In genomic region chr1:52658795-52659194, GRCh38 we compare ENCODE assay signal across 12 cellular contexts. TPM values are rescaled to one million over a fixed set of nuclear protein-coding genes. Genes with fewer than 3 reads are reported as not detected.
DNase-seq lines count a peak whose midpoint lies in the region; ATAC-seq and TF ChIP-seq lines count a peak whose summit lies in the region.
"Had no signal": no experiment of that assay in that cellular context is flagged by ENCODE, and none has a peak within 500 bp of the region (broad histone marks: within the 10 kb centered on the region; RNA-seq: fewer than 3 reads in every experiment).

No MANE protein-coding gene starts in this region.

- H3K4me2 ChIP-seq in H9 (ENCODE audit: insufficient read depth, insufficient read length, low read length) = no peak overlapping the region

- H2BK120ac ChIP-seq in H9 (ENCODE audit: low read depth, low read length, poor library complexity, severe bottlenecking) = no peak overlapping the region

- H3K27ac Mint-ChIP-seq in H9 = no peak overlapping the region
- H3K27ac Mint-ChIP-seq in activated T-cell treated with anti-CD3 and anti-CD28 coated beads, Interleukin-2, amount 50 U/mL, for 72 hours = peak overlapping the region; percentile 99
- H3K27ac Mint-ChIP-seq in naive thymus-derived CD8-positive, alpha-beta T cell = peak overlapping the region in 9 of 10 donors; percentile 17 to 86 (median 70)

- no peak overlapping the region for H3K23ac ChIP-seq in H9 (ENCODE audit: insufficient read length, low read depth, low read length)

- TF ChIP-seq CTCF in H9 (conservative IDR thresholded peaks at IDR 0.05) = no peak

- H4K5ac ChIP-seq in H9 (ENCODE audit: insufficient read length, low read depth, low read length) = no peak overlapping the region

- peaks cover 3% of the 10 kb centered on the region; the same call in 1 of the 2 replicates for H3K4me1 ChIP-seq in H9 (ENCODE audit: insufficient read depth, low read length)

- no peaks in the 10 kb centered on the region for H4K20me1 ChIP-seq in H9 (ENCODE audit: control insufficient read depth, insufficient read depth, insufficient read length)

- no peaks in the 10 kb centered on the region; the same call in 1 of the 2 replicates for H3K27me3 ChIP-seq in H9 (ENCODE audit: insufficient read depth, low read length)

- no peak overlapping the region for H3K14ac ChIP-seq in H9 (ENCODE audit: insufficient read depth, low read length)

- no peak overlapping the region for H2AK5ac ChIP-seq in H9 (ENCODE audit: insufficient read length, low read length)

- H2BK15ac ChIP-seq in H9 (ENCODE audit: low read depth, low read length) = no peak overlapping the region

- H3K9me3 Mint-ChIP-seq in H9 = no peaks in the 10 kb centered on the region
- peaks cover 0 to 1% of the 10 kb centered on the region in 2 donors for H3K9me3 Mint-ChIP-seq in activated T-cell treated with anti-CD3 and anti-CD28 coated beads, Interleukin-2, amount 50 U/mL, for 72 hours
- H3K9me3 Mint-ChIP-seq in naive thymus-derived CD8-positive, alpha-beta T cell = no peaks in the 10 kb centered on the region

- WGBS in H9 (ENCODE audit: extremely low coverage, insufficient read length, low lambda C conversion rate) = no CpG with 5 or more reads among the region's 1 CpG

- peaks cover 30 to 46% of the 10 kb centered on the region in 2 experiments for H3K4me1 Mint-ChIP-seq in H9
- H3K4me1 Mint-ChIP-seq in activated T-cell treated with anti-CD3 and anti-CD28 coated beads, Interleukin-2, amount 50 U/mL, for 72 hours (ENCODE audit: low read depth) = peaks cover 51% of the 10 kb centered on the region
- peaks cover 9 to 35% (median 18%) of the 10 kb centered on the region in 4 donors for H3K4me1 Mint-ChIP-seq in naive thymus-derived CD8-positive, alpha-beta T cell

- no peak overlapping the region for H3T11ph ChIP-seq in H9 (ENCODE audit: low read length)

- no peak overlapping the region for H2AFZ ChIP-seq in H9 (ENCODE audit: low read length)

- DNase-seq in activated CD4-positive, alpha-beta T cell treated with anti-CD3 and anti-CD28 coated beads for 48 hours = peak; percentile 58
- DNase-seq in activated CD4-positive, alpha-beta T cell treated with anti-CD3 and anti-CD28 coated beads, Interleukin-2, amount 50 U/mL, for 1 hour = no peak
- DNase-seq in H9 = no peak
- peak; percentile 62 to 76 for DNase-seq in activated T-cell treated with anti-CD3 and anti-CD28 coated beads, Interleukin-2, amount 50 U/mL, for 72 hours
- no peak for DNase-seq in naive thymus-derived CD8-positive, alpha-beta T cell
- no peak for DNase-seq in NCI-H1930 (lab: John Stamatoyannopoulos, UW)
- DNase-seq: ACHN, cortex of kidney had no signal

- H3K56ac ChIP-seq in H9 (ENCODE audit: insufficient read length, low read depth, low read length) = no peak overlapping the region

- peak overlapping the region; percentile 18 for H2BK12ac ChIP-seq in H9 (ENCODE audit: insufficient read length, low read depth, low read length)

- H4K8ac ChIP-seq in H9 (replicated peaks; ENCODE audit: insufficient read length, low read depth, low read length) = no peak overlapping the region

- H4K91ac ChIP-seq in H9 (ENCODE audit: insufficient read length, low read depth, low read length) = no peak overlapping the region

- H3K18ac ChIP-seq in H9 (ENCODE audit: insufficient read length, low read depth, low read length) = no peak overlapping the region

- H3K9ac ChIP-seq in H9 (ENCODE audit: extremely low read depth, insufficient read length, low read length) = no peak overlapping the region

- no peaks in the 10 kb centered on the region for H3K27me3 Mint-ChIP-seq in H9 (ENCODE audit: low read depth)
- no peaks in the 10 kb centered on the region for H3K27me3 Mint-ChIP-seq in activated T-cell treated with anti-CD3 and anti-CD28 coated beads, Interleukin-2, amount 50 U/mL, for 72 hours (ENCODE audit: low read depth)
- no peaks in the 10 kb centered on the region for H3K27me3 Mint-ChIP-seq in naive thymus-derived CD8-positive, alpha-beta T cell

- POLR2A ChIA-PET in naive thymus-derived CD8-positive, alpha-beta T cell (lab: Charles Lee) = interaction anchor here (0.6 to 5.7 kb wide), 6 partner anchors 9 to 310 kb away, joined by 3 to 33 read pairs (median 4); partner anchors contain the start of genes SHISAL2A and TUT4

- no peak overlapping the region for H3K27ac ChIP-seq in H9 (ENCODE audit: insufficient read length, low read depth, low read length)
- H3K27ac ChIP-seq: skin epidermis had no signal

- H3K79me2 ChIP-seq in H9 (ENCODE audit: insufficient read depth, low read length) = no peaks in the 10 kb centered on the region

- H2BK5ac ChIP-seq in H9 (ENCODE audit: insufficient read length, low read length) = no peak overlapping the region

- H3K23me2 ChIP-seq in H9 (ENCODE audit: insufficient read length, low read depth, low read length, poor library complexity, severe bottlenecking) = peaks cover 3% of the 10 kb centered on the region

- H3K36me3 Mint-ChIP-seq in H9 (ENCODE audit: insufficient read depth in 1 of 3, low read depth in 3 of 3) = no peaks in the 10 kb centered on the region
- peaks cover 0 to 2% of the 10 kb centered on the region in 2 donors for H3K36me3 Mint-ChIP-seq in activated T-cell treated with anti-CD3 and anti-CD28 coated beads, Interleukin-2, amount 50 U/mL, for 72 hours (ENCODE audit: insufficient read depth in 2 of 2)
- peaks cover 6 to 56% (median 7%) of the 10 kb centered on the region in 3 donors for H3K36me3 Mint-ChIP-seq in naive thymus-derived CD8-positive, alpha-beta T cell

- peak; percentile 84 to 89 for ATAC-seq in activated T-cell treated with anti-CD3 and anti-CD28 coated beads, Interleukin-2, amount 50 U/mL, for 72 hours (replicated peaks in 1 of 2)
- peak in 1 of 2 donors; percentile 44 for ATAC-seq in naive thymus-derived CD8-positive, alpha-beta T cell
- no peak for ATAC-seq in GM21515 (IDR thresholded peaks at IDR 0.05; ENCODE audit: unreplicated experiment)
- no peak for ATAC-seq in HG03159 (IDR thresholded peaks at IDR 0.05; ENCODE audit: unreplicated experiment)

- H3K79me1 ChIP-seq in H9 (ENCODE audit: insufficient read depth, low read depth, low read length, poor library complexity, severe bottlenecking) = no peaks in the 10 kb centered on the region

- H3K4me3 Mint-ChIP-seq in H9 = no peak overlapping the region
- H3K4me3 Mint-ChIP-seq in activated T-cell treated with anti-CD3 and anti-CD28 coated beads, Interleukin-2, amount 50 U/mL, for 72 hours = peak overlapping the region; percentile 71
- H3K4me3 Mint-ChIP-seq in naive thymus-derived CD8-positive, alpha-beta T cell = no peak overlapping the region

- H3K9me3 ChIP-seq in H9 (ENCODE audit: control insufficient read depth, low read depth, low read length) = no peaks in the 10 kb centered on the region

- H3K4ac ChIP-seq in H9 (ENCODE audit: low read depth, low read length) = no peak overlapping the region

- no peak overlapping the region for H2BK20ac ChIP-seq in H9 (ENCODE audit: low read depth, low read length, poor library complexity, severe bottlenecking)

RNA-seq across cellular contexts. Expression of gene SHISAL2A, which starts 25.8 kb away (rescaled TPM):
- total RNA-seq in H9 (2021) = 0.44 and 0.90 TPM in 2 replicates
- 1 to 10 TPM; 9.0 to 9.2 TPM for total RNA-seq in activated T-cell treated with anti-CD3 and anti-CD28 coated beads, Interleukin-2, amount 50 U/mL, for 72 hours
- 10 to 100 TPM; 83.4 to 89.0 TPM for total RNA-seq in naive thymus-derived CD8-positive, alpha-beta T cell
- 10 to 100 TPM in 1 of 3 donors, 1 to 10 TPM in 2; 7.1 to 12.1 (median 7.9) TPM for polyA plus RNA-seq in naive thymus-derived CD8-positive, alpha-beta T cell
- total RNA-seq: NCI-H460 had no signal

RNA-seq across cellular contexts. Expression of gene COA7, which starts 39.4 kb away (rescaled TPM):
- 69.1 and 70.3 TPM in 2 replicates for total RNA-seq in H9 (2021)
- 10 to 100 TPM; 13.8 to 20.4 TPM for total RNA-seq in activated T-cell treated with anti-CD3 and anti-CD28 coated beads, Interleukin-2, amount 50 U/mL, for 72 hours
- 1 to 10 TPM; 2.4 to 3.0 TPM for total RNA-seq in naive thymus-derived CD8-positive, alpha-beta T cell
- 1 to 10 TPM; 3.1 to 4.2 (median 3.9) TPM for polyA plus RNA-seq in naive thymus-derived CD8-positive, alpha-beta T cell

RNA-seq across cellular contexts. Expression of gene GPX7, which starts 56.6 kb away (rescaled TPM):
- total RNA-seq in H9 (2021) = 12.1 and 12.5 TPM in 2 replicates
- 10 to 100 TPM; 26.3 to 27.6 TPM for total RNA-seq in activated T-cell treated with anti-CD3 and anti-CD28 coated beads, Interleukin-2, amount 50 U/mL, for 72 hours
- total RNA-seq in naive thymus-derived CD8-positive, alpha-beta T cell = 10 to 100 TPM; 25.0 to 30.4 TPM
- 10 to 100 TPM; 30.2 to 34.5 (median 30.3) TPM for polyA plus RNA-seq in naive thymus-derived CD8-positive, alpha-beta T cell

Comparison
In these comparisons a context has a peak if more than half of its experiments do, and no peak if none do; other contexts are left out.
1. DNase-seq: peak in activated CD4-positive, alpha-beta T cell treated with anti-CD3 and anti-CD28 coated beads for 48 hours (single experiment) and activated T-cell treated with anti-CD3 and anti-CD28 coated beads, Interleukin-2, amount 50 U/mL, for 72 hours (2 of 2); none in activated CD4-positive, alpha-beta T cell treated with anti-CD3 and anti-CD28 coated beads, Interleukin-2, amount 50 U/mL, for 1 hour (single experiment), H9 (single experiment), naive thymus-derived CD8-positive, alpha-beta T cell (0 of 10) and NCI-H1930 (0 of 2).
2. H3K27ac Mint-ChIP-seq: peak in activated T-cell treated with anti-CD3 and anti-CD28 coated beads, Interleukin-2, amount 50 U/mL, for 72 hours (single experiment) and naive thymus-derived CD8-positive, alpha-beta T cell (9 of 10); none in H9 (0 of 3).
3. H3K4me3 Mint-ChIP-seq: peak in activated T-cell treated with anti-CD3 and anti-CD28 coated beads, Interleukin-2, amount 50 U/mL, for 72 hours (2 of 2); none in H9 (0 of 2) and naive thymus-derived CD8-positive, alpha-beta T cell (0 of 10).
4. ATAC-seq: peak in activated T-cell treated with anti-CD3 and anti-CD28 coated beads, Interleukin-2, amount 50 U/mL, for 72 hours (2 of 2); none in GM21515 (single experiment) and HG03159 (single experiment).
5. RNA of gene SHISAL2A, which starts 25.8 kb away (total RNA-seq): 83.4 to 89.0 TPM in naive thymus-derived CD8-positive, alpha-beta T cell; 9.0 to 9.2 TPM in activated T-cell treated with anti-CD3 and anti-CD28 coated beads, Interleukin-2, amount 50 U/mL, for 72 hours and 0.44 to 0.90 TPM in H9; every median in the first group is over 4 times any median in the second.